In the genomic region with DNA sequence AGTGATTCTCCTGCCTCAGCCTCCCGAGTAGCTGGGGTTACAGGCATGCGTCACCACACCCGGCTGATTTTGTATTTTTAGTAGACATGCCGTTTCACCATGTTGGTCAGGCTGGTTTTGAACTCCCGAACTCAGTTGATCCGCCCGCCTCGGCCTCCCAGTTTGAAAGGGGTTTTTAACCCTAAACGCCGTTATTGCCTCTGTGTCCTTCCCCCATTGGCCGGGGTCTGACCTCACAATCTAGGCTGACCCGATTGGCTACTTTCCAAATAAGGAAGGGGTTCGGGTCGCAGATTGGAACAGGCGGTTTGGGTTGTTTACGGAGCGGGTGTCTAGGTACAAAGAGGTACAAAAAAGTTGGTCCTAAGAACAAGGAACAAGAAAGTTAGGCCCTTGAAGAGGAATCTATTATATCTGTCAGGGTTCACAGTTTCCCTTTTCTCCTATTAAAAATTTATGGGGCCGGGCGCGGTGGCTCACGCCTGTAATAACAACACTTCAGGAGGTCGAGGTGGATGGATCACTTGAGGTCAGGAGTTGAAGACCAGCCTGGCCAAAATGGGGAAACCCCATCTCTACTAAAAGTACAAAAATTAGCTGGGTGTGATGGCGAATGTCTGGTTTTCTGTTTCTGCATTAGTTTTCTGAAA, we compare ENCODE assay signal across 8 cellular contexts. TPM values are rescaled to one million over a fixed set of nuclear protein-coding genes. Genes with fewer than 3 reads are reported as not detected.
A peak's percentile ranks its signal among the peaks of the same experiment; 100 is the strongest.
DNase-seq lines count a peak whose midpoint lies in the region; ATAC-seq, FAIRE-seq and TF ChIP-seq lines count a peak whose summit lies in the region.

No MANE protein-coding gene starts in this region.

- TF ChIP-seq RAD21 in H1 (IDR thresholded peaks at IDR 0.05 in 1 of 2, conservative IDR thresholded peaks at IDR 0.05 in 1 of 2; ENCODE audit: low read depth in 2 of 2, low read length in 2 of 2): no peak

- H3K18ac ChIP-seq in H1 (ENCODE audit: extremely low read depth, low read length): no peak overlapping the region

- peak overlapping the region; percentile 98 for H3K27ac Mint-ChIP-seq in activated CD4-positive, alpha-beta memory T cell treated with anti-CD3 and anti-CD28 coated beads for 36 hours

- peak overlapping the region; percentile 95 for H3K4me3 ChIP-seq in Loucy (ENCODE audit: low read length, poor library complexity, severe bottlenecking)
- peak overlapping the region; percentile 84 to 99 (median 90) for H3K4me3 ChIP-seq in H1 (ENCODE audit: extremely low read depth in 1 of 4, insufficient read depth in 2 of 4, low read depth in 3 of 4, low read length in 4 of 4)
- peak overlapping the region; percentile 75 for H3K4me3 ChIP-seq in mucosa of stomach (ENCODE audit: low read length)
- H3K4me3 ChIP-seq in suprapubic skin: peak overlapping the region; percentile 64

- ATAC-seq in HG03175 (IDR thresholded peaks at IDR 0.05; ENCODE audit: unreplicated experiment): no peak

- peaks cover 47% of the 10 kb centered on the region for H4K20me1 ChIP-seq in Loucy (ENCODE audit: insufficient read depth, low read length, poor library complexity, severe bottlenecking)
- peaks cover 11 to 18% of the 10 kb centered on the region in 2 experiments for H4K20me1 ChIP-seq in H1 (replicated peaks in 1 of 2; ENCODE audit: control insufficient read depth in 1 of 2, insufficient read depth in 2 of 2, low read length in 2 of 2)

- H3K14ac ChIP-seq in H1 (ENCODE audit: insufficient read length): no peak overlapping the region

- POLR2A ChIA-PET in activated CD4-positive, alpha-beta memory T cell treated with anti-CD3 and anti-CD28 coated beads for 36 hours (lab: Charles Lee): interaction anchor here (0.6 to 3.7 kb wide), 13 partner anchors 10 to 204 kb away, joined by 3 to 49 read pairs (median 7); a partner anchor contains a TSS
- POLR2A ChIA-PET in H1 (lab: Charles Lee; ENCODE audit: partially characterized antibody): interaction anchor here (0.8 to 19.0 kb wide), 20 partner anchors 9 to 238 kb away, joined by 3 to 453 read pairs (median 6); a partner anchor contains a TSS

- peaks cover 2% of the 10 kb centered on the region; the same call in 1 of the 2 replicates for H3K23me2 ChIP-seq in H1 (ENCODE audit: low read depth, low read length)

- H3F3A ChIP-seq in Loucy (ENCODE audit: low read depth): no peaks in the 10 kb centered on the region

- H3K36me3 ChIP-seq in Loucy (ENCODE audit: insufficient read depth, low read length) (no peaks in the 10 kb centered on the region), H1 (ENCODE audit: control insufficient read depth in 2 of 4, insufficient read depth in 4 of 4, low read length in 3 of 4) (peaks cover 0 to 2% (median 0%) of the 10 kb centered on the region in 4 experiments; a peak in 1 of 8 replicates), mucosa of stomach (ENCODE audit: control insufficient read depth, insufficient read depth, low read length) (no peaks in the 10 kb centered on the region), suprapubic skin (peaks cover 4% of the 10 kb centered on the region)

- TF ChIP-seq EP300 in H1 (IDR thresholded peaks at IDR 0.05; ENCODE audit: borderline replicate concordance in 1 of 2, low read depth in 2 of 2, low read length in 2 of 2) (no peak), suprapubic skin (IDR thresholded peaks at IDR 0.05) (no peak)

- FAIRE-seq in H1 (lab: Jason Lieb, UNC): peak; percentile 32

- H3K27ac ChIP-seq in H1 (ENCODE audit: low read depth, low read length): peak overlapping the region; percentile 100
- H3K27ac ChIP-seq in suprapubic skin: peak overlapping the region; percentile 91

- no peaks in the 10 kb centered on the region; the same call in 1 of the 2 replicates for H3K79me1 ChIP-seq in H1 (ENCODE audit: low read depth, low read length)

- TF ChIP-seq POLR2A in H1 (IDR thresholded peaks at IDR 0.05; ENCODE audit: control extremely low read depth in 1 of 2, low read depth in 2 of 2, low read length in 2 of 2) (peak; percentile 89 to 90), suprapubic skin (IDR thresholded peaks at IDR 0.05) (no peak)

- no peaks in the 10 kb centered on the region for H3K27me3 ChIP-seq in Loucy (ENCODE audit: insufficient read depth, low read length, poor library complexity, severe bottlenecking)
- H3K27me3 ChIP-seq in H1 (replicated peaks in 1 of 4; ENCODE audit: control insufficient read depth in 3 of 4, extremely low read depth in 1 of 4, insufficient read depth in 3 of 4, low read length in 3 of 4): no peaks in the 10 kb centered on the region
- H3K27me3 ChIP-seq in mucosa of stomach (ENCODE audit: control insufficient read depth, insufficient read depth, low read length): no peaks in the 10 kb centered on the region
- no peaks in the 10 kb centered on the region for H3K27me3 ChIP-seq in suprapubic skin

- H2BK20ac ChIP-seq in H1 (ENCODE audit: low read length): no peak overlapping the region

- no peaks in the 10 kb centered on the region for H3K9me3 ChIP-seq in Loucy (ENCODE audit: insufficient read depth, low read depth, low read length)
- H3K9me3 ChIP-seq in H1 (ENCODE audit: insufficient read depth in 2 of 2, low read depth in 1 of 2, low read length in 1 of 2): no peaks in the 10 kb centered on the region
- H3K9me3 ChIP-seq in mucosa of stomach (ENCODE audit: control insufficient read depth, low read length): no peaks in the 10 kb centered on the region
- no peaks in the 10 kb centered on the region for H3K9me3 ChIP-seq in suprapubic skin

- no peaks in the 10 kb centered on the region for H3K27me3 Mint-ChIP-seq in activated CD4-positive, alpha-beta memory T cell treated with anti-CD3 and anti-CD28 coated beads for 36 hours

- peak overlapping the region; percentile 98 for H3K9ac ChIP-seq in Loucy (ENCODE audit: low read depth, low read length, poor library complexity, severe bottlenecking)
- peak overlapping the region; percentile 98 to 100 (median 99) for H3K9ac ChIP-seq in H1 (replicated peaks in 1 of 4; ENCODE audit: extremely low read depth in 1 of 4, low read depth in 3 of 4, low read length in 3 of 4)
- H3K9ac ChIP-seq in mucosa of stomach (ENCODE audit: low read length): peak overlapping the region; percentile 92

- peak overlapping the region; percentile 100; the same call in 1 of the 2 replicates for H4K8ac ChIP-seq in H1 (ENCODE audit: extremely low read depth, insufficient read depth, low read length)

- H3K4me3 Mint-ChIP-seq in activated CD4-positive, alpha-beta memory T cell treated with anti-CD3 and anti-CD28 coated beads for 36 hours: peak overlapping the region; percentile 99

- no peak overlapping the region for H3K4ac ChIP-seq in H1 (replicated peaks; ENCODE audit: insufficient read length, low read depth, low read length)

- no peaks in the 10 kb centered on the region for H3K9me3 Mint-ChIP-seq in activated CD4-positive, alpha-beta memory T cell treated with anti-CD3 and anti-CD28 coated beads for 36 hours

- intact Hi-C loops in activated CD4-positive, alpha-beta memory T cell treated with anti-CD3 and anti-CD28 coated beads for 36 hours (cut with micrococcal nuclease): loop anchor here (1.0 to 5.0 kb wide), 4 partner anchors 34 to 171 kb away; a partner anchor contains a TSS

- no peak overlapping the region; the same call in 1 of the 2 replicates for H2BK12ac ChIP-seq in H1 (ENCODE audit: low read depth, low read length)

- no peak overlapping the region for H4K91ac ChIP-seq in H1 (replicated peaks; ENCODE audit: insufficient read length, low read length)

- H3K36me3 Mint-ChIP-seq in activated CD4-positive, alpha-beta memory T cell treated with anti-CD3 and anti-CD28 coated beads for 36 hours: peaks cover 4% of the 10 kb centered on the region

- H3K4me2 ChIP-seq in Loucy (ENCODE audit: low read depth, low read length, poor library complexity, severe bottlenecking) (peak overlapping the region; percentile 93), H1 (ENCODE audit: insufficient read depth in 1 of 2, low read depth in 2 of 2, low read length in 2 of 2) (peak overlapping the region; percentile 81 to 94)

- H2BK120ac ChIP-seq in H1 (replicated peaks; ENCODE audit: low read depth, low read length): no peak overlapping the region

- H3K23ac ChIP-seq in H1 (ENCODE audit: insufficient read length): no peak overlapping the region

- peak overlapping the region; percentile 92; the same call in 1 of the 2 replicates for H2AK5ac ChIP-seq in H1 (ENCODE audit: low read depth, low read length)

- peak overlapping the region; percentile 96; the same call in 1 of the 2 replicates for H2BK5ac ChIP-seq in H1 (ENCODE audit: low read depth, low read length)

- no peak overlapping the region for H2BK15ac ChIP-seq in H1 (ENCODE audit: low read length)

- CTCF ChIA-PET in activated CD4-positive, alpha-beta memory T cell treated with anti-CD3 and anti-CD28 coated beads for 36 hours (lab: Charles Lee): interaction anchor here (1.1 to 1.4 kb wide), 3 partner anchors 34 to 90 kb away, joined by 3 to 7 read pairs (median 3); a partner anchor contains a TSS
- CTCF ChIA-PET in H1 (lab: Charles Lee; ENCODE audit: partially characterized antibody): interaction anchor here (1.3 kb wide), 1 partner anchor 35 kb away, joined by 3 read pairs; no protein-coding TSS in a partner anchor

- H2AFZ ChIP-seq in Loucy (ENCODE audit: low read length): peak overlapping the region; percentile 85
- no peak overlapping the region for H2AFZ ChIP-seq in H1 (ENCODE audit: low read length)

- peak overlapping the region; percentile 94 for H4K5ac ChIP-seq in H1 (ENCODE audit: insufficient read length, low read depth, low read length)

- peaks cover 24% of the 10 kb centered on the region for H3K4me1 Mint-ChIP-seq in activated CD4-positive, alpha-beta memory T cell treated with anti-CD3 and anti-CD28 coated beads for 36 hours (ENCODE audit: low read depth)

- 1% methylated on average over 23 of the region's 23 CpGs; no CpG with 5 or more reads in 1 of the 2 experiments for WGBS in H1 (ENCODE audit: extremely low coverage in 1 of 2, insufficient coverage in 1 of 2, insufficient read length in 1 of 2, insufficient replicate concordance in 2 of 2, low coverage in 1 of 2, low lambda C conversion rate in 2 of 2, missing lambda C conversion rate in 1 of 2), 2 experiments
- WGBS in suprapubic skin: 3% methylated on average over 23 of the region's 23 CpGs

- DNase-seq in COLO668 (lab: John Stamatoyannopoulos, UW; ENCODE audit: unreplicated experiment): peak; percentile 41
- DNase-seq in activated CD4-positive, alpha-beta memory T cell treated with anti-CD3 and anti-CD28 coated beads for 36 hours: peak; percentile 77
- DNase-seq in H1 (ENCODE audit: low read depth in 1 of 2, low spot score in 2 of 2): peak; percentile 53 to 83
- no peak for DNase-seq in suprapubic skin (ENCODE audit: low spot score in 2 of 2)
- DNase-seq in NCI-H187 treated with DMSO at 0.1 percent for 48 hours (lab: John Stamatoyannopoulos, UW): no peak

- no peak overlapping the region for H3K56ac ChIP-seq in H1 (replicated peaks; ENCODE audit: insufficient read length, low read depth, low read length)

- H3K4me1 ChIP-seq in Loucy (ENCODE audit: insufficient read depth, low read length, poor library complexity, severe bottlenecking) (peaks cover 20% of the 10 kb centered on the region), H1 (replicated peaks in 1 of 4; ENCODE audit: control insufficient read depth in 3 of 4, insufficient read depth in 4 of 4, low read length in 3 of 4) (peaks cover 0 to 5% (median 3%) of the 10 kb centered on the region in 4 experiments; a peak in 3 of 7 replicates), mucosa of stomach (ENCODE audit: control insufficient read depth, insufficient read depth, low read length) (no peaks in the 10 kb centered on the region), suprapubic skin (peaks cover 27% of the 10 kb centered on the region)

- TF ChIP-seq CTCF in Loucy (conservative IDR thresholded peaks at IDR 0.05; ENCODE audit: low read length) (no peak), H1 (IDR thresholded peaks at IDR 0.05; ENCODE audit: control extremely low read depth in 1 of 3, insufficient read depth in 1 of 3, low read depth in 1 of 3, low read length in 3 of 3) (no peak), suprapubic skin (IDR thresholded peaks at IDR 0.05) (no peak)

- H3K79me2 ChIP-seq in Loucy (ENCODE audit: insufficient read depth, low read length) (peaks cover 60% of the 10 kb centered on the region), H1 (ENCODE audit: control insufficient read depth in 1 of 2, insufficient read depth in 2 of 2, low read length in 2 of 2) (peaks cover 44 to 58% of the 10 kb centered on the region in 2 experiments)

- H3K9me2 ChIP-seq in Loucy (replicated peaks; ENCODE audit: low read depth, low read length): no peaks in the 10 kb centered on the region

RNA-seq across cellular contexts. Expression of a gene that starts 1.0 kb away (rescaled TPM):
- total RNA-seq in activated CD4-positive, alpha-beta memory T cell treated with anti-CD3 and anti-CD28 coated beads for 36 hours: 10 to 100 TPM; 11.0 to 12.9 TPM
- total RNA-seq in H1 (2021; fragmentation: NEBNext Ultra II Directional; extraction: Animal tissue kit (Norgen Biotek cat#: 25700)): 64.0 and 74.6 TPM in 2 replicates
- 5.9 and 8.3 TPM in 2 replicates for polyA plus RNA-seq in H1 (2011; rRNA removed)
- 10.3 TPM for polyA plus RNA-seq in H1 (2011; cell fraction: cytosol; rRNA removed)
- 11.4 TPM for polyA plus RNA-seq in H1 (2011; cell fraction: nucleus; rRNA removed)
- 11.0 to 35.6 TPM (median 16.4 TPM) in 4 replicates for polyA plus RNA-seq in H1 (2012, experiment 1 of 2)
- polyA plus RNA-seq in H1 (2012, experiment 2 of 2): 1.1 TPM
- polyA plus RNA-seq in H1 (2013, experiment 1 of 2): 40.6 TPM
- polyA plus RNA-seq in H1 (2013, experiment 2 of 2): 39.0 TPM
- 17.9 and 37.3 TPM in 2 replicates for polyA minus RNA-seq in H1 (2011; rRNA and poly(A)+ RNA removed)
- 14.2 TPM for polyA minus RNA-seq in H1 (2011; cell fraction: cytosol; rRNA and poly(A)+ RNA removed)
- polyA minus RNA-seq in H1 (2011; cell fraction: nucleus; rRNA and poly(A)+ RNA removed): 90.6 TPM
- total RNA-seq in suprapubic skin: 10 to 100 TPM in 2 of 4 donors, 1 to 10 TPM in 2; 5.0 to 16.7 (median 8.8) TPM

RNA-seq across cellular contexts. Expression of a gene that starts 34.0 kb away (rescaled TPM):
- 10 to 100 TPM; 15.6 to 17.0 TPM for total RNA-seq in activated CD4-positive, alpha-beta memory T cell treated with anti-CD3 and anti-CD28 coated beads for 36 hours
- total RNA-seq in H1 (2021; fragmentation: NEBNext Ultra II Directional; extraction: Animal tissue kit (Norgen Biotek cat#: 25700)): 61.1 and 61.8 TPM in 2 replicates
- polyA plus RNA-seq in H1 (2011; rRNA removed): 25.3 and 40.8 TPM in 2 replicates
- polyA plus RNA-seq in H1 (2011; cell fraction: cytosol; rRNA removed): 38.1 TPM
- 35.4 TPM for polyA plus RNA-seq in H1 (2011; cell fraction: nucleus; rRNA removed)
- 33.0 to 53.7 TPM (median 40.9 TPM) in 4 replicates for polyA plus RNA-seq in H1 (2012, experiment 1 of 2)
- 8.5 TPM for polyA plus RNA-seq in H1 (2012, experiment 2 of 2)
- polyA plus RNA-seq in H1 (2013, experiment 1 of 2): 54.7 TPM
- 52.0 TPM for polyA plus RNA-seq in H1 (2013, experiment 2 of 2)
- polyA minus RNA-seq in H1 (2011; rRNA and poly(A)+ RNA removed): 134 and 170 TPM in 2 replicates
- polyA minus RNA-seq in H1 (2011; cell fraction: cytosol; rRNA and poly(A)+ RNA removed): 47.7 TPM
- 227 TPM for polyA minus RNA-seq in H1 (2011; cell fraction: nucleus; rRNA and poly(A)+ RNA removed)
- 10 to 100 TPM in 1 of 4 donors, 1 to 10 TPM in 3; 6.0 to 12.5 (median 7.2) TPM for total RNA-seq in suprapubic skin

RNA-seq across cellular contexts. Expression of a gene that starts 45.2 kb away (rescaled TPM):
- 10 to 100 TPM; 32.9 to 39.3 TPM for total RNA-seq in activated CD4-positive, alpha-beta memory T cell treated with anti-CD3 and anti-CD28 coated beads for 36 hours
- 8.0 and 8.3 TPM in 2 replicates for total RNA-seq in H1 (2021; fragmentation: NEBNext Ultra II Directional; extraction: Animal tissue kit (Norgen Biotek cat#: 25700))
- polyA plus RNA-seq in H1 (2011; rRNA removed): 4.1 and 4.5 TPM in 2 replicates
- 5.5 TPM for polyA plus RNA-seq in H1 (2011; cell fraction: cytosol; rRNA removed)
- 4.8 TPM for polyA plus RNA-seq in H1 (2011; cell fraction: nucleus; rRNA removed)
- polyA plus RNA-seq in H1 (2012, experiment 1 of 2): 5.1 to 8.1 TPM (median 5.6 TPM) in 4 replicates
- 0.70 TPM for polyA plus RNA-seq in H1 (2012, experiment 2 of 2)
- 11.5 TPM for polyA plus RNA-seq in H1 (2013, experiment 1 of 2)
- 10.1 TPM for polyA plus RNA-seq in H1 (2013, experiment 2 of 2)
- 10.6 and 15.2 TPM in 2 replicates for polyA minus RNA-seq in H1 (2011; rRNA and poly(A)+ RNA removed)
- polyA minus RNA-seq in H1 (2011; cell fraction: cytosol; rRNA and poly(A)+ RNA removed): 15.8 TPM
- polyA minus RNA-seq in H1 (2011; cell fraction: nucleus; rRNA and poly(A)+ RNA removed): 25.3 TPM
- total RNA-seq in suprapubic skin: 10 to 100 TPM; 29.1 to 72.7 (median 48.8) TPM

Comparison
In these comparisons a context has a peak if more than half of its experiments do, and no peak if none do; other contexts are left out.
1. DNase-seq: peak in COLO668 (single experiment), activated CD4-positive, alpha-beta memory T cell treated with anti-CD3 and anti-CD28 coated beads for 36 hours (single experiment) and H1 (2 of 2); none in suprapubic skin (0 of 2) and NCI-H187 treated with DMSO at 0.1 percent for 48 hours (single experiment).
2. POLR2A ChIP-seq: peak in H1 (2 of 2); none in suprapubic skin (0 of 2).
3. Peak in every context shown above with its lines, with median percentiles within 50 percentile points of each other: H3K4me3 ChIP-seq and H3K9ac ChIP-seq.